14 cellular contexts compared by ENCODE assay signal in genomic region chr2:131014141-131014540, GRCh38.
DNase-seq lines count a peak whose midpoint lies in the region; ATAC-seq and TF ChIP-seq lines count a peak whose summit lies in the region.
"Had no signal": no experiment of that assay in that cellular context is flagged by ENCODE, and none has a peak within 500 bp of the region (broad histone marks: within the 10 kb centered on the region; RNA-seq: fewer than 3 reads in every experiment).

No MANE protein-coding gene starts in this region.

- no peak overlapping the region for H3K4me3 ChIP-seq in breast epithelium
- H3K4me3 ChIP-seq in lower lobe of right lung = no peak overlapping the region
- H3K4me3 ChIP-seq: A549 had no signal

- peaks cover 6% of the 10 kb centered on the region for H3K9me3 Mint-ChIP-seq in MCF 10A (ENCODE audit: unreplicated experiment)
- H3K9me3 Mint-ChIP-seq: H9 had no signal

- CTCF ChIA-PET in MCF 10A (lab: Yijun Ruan, JAX) = interaction anchor here (0.7 to 1.1 kb wide), 2 partner anchors 17 to 217 kb away, joined by 3 to 4 read pairs; no protein-coding TSS in a partner anchor

- POLR2A ChIA-PET in MCF 10A (lab: Yijun Ruan, JAX) = interaction anchor here (1.0 to 1.4 kb wide), 2 partner anchors 13 to 31 kb away, joined by 3 to 4 read pairs; no protein-coding TSS in a partner anchor

- no peaks in the 10 kb centered on the region for H3K27me3 Mint-ChIP-seq in MCF 10A (ENCODE audit: insufficient read depth, unreplicated experiment)

- H3K4me1 Mint-ChIP-seq in MCF 10A (ENCODE audit: insufficient read depth, unreplicated experiment) = peaks cover 48% of the 10 kb centered on the region

- peak; percentile 45 for DNase-seq in DMS 273 (lab: John Stamatoyannopoulos, UW; ENCODE audit: unreplicated experiment)
- no peak for DNase-seq in DMS 273 treated with DMSO at 0.1 percent for 48 hours (lab: John Stamatoyannopoulos, UW)
- DNase-seq in MCF 10A (ENCODE audit: unreplicated experiment) = peak; percentile 46
- DNase-seq in breast epithelium (ENCODE audit: low spot score in 2 of 2) = no peak
- DNase-seq in epithelial cell of prostate (ENCODE audit: low read depth, low spot score) = peak; percentile 48
- no peak for DNase-seq in lower lobe of right lung
- no peak for DNase-seq in HUDEP-2 (lab: John Stamatoyannopoulos, UW; ENCODE audit: unreplicated experiment in 76 of 76)
- DNase-seq: AML-193; CD4-positive, alpha-beta memory T cell; H9 had no signal

- H3K27ac ChIP-seq in breast epithelium (no peak overlapping the region), epithelial cell of prostate (peak overlapping the region; percentile 17), lower lobe of right lung (no peak overlapping the region)
- H3K27ac ChIP-seq: 22Rv1, C4-2B had no signal

- no peaks in the 10 kb centered on the region for H3K4me1 ChIP-seq in breast epithelium
- no peaks in the 10 kb centered on the region for H3K4me1 ChIP-seq in lower lobe of right lung

- no peak overlapping the region for H3K4me3 Mint-ChIP-seq in MCF 10A (ENCODE audit: unreplicated experiment)
- H3K4me3 Mint-ChIP-seq: CD4-positive, alpha-beta memory T cell; H9 had no signal

- no peaks in the 10 kb centered on the region for H3K9me3 ChIP-seq in breast epithelium
- H3K9me3 ChIP-seq in lower lobe of right lung = no peaks in the 10 kb centered on the region
- H3K9me3 ChIP-seq: A549 had no signal

- intact Hi-C loops in MCF 10A (cut with micrococcal nuclease) = loop anchor here (10.0 kb wide), 1 partner anchor 89 kb away; no protein-coding TSS in a partner anchor
- intact Hi-C loops in breast epithelium (cut with DNase I; ENCODE audit: low total_unique reads) = no loop called here
- intact Hi-C loops in lower lobe of right lung (cut with DNase I) = no loop called here

- TF ChIP-seq CTCF in MCF 10A (IDR thresholded peaks at IDR 0.05; ENCODE audit: unreplicated experiment) (no peak), breast epithelium (IDR thresholded peaks at IDR 0.05) (no peak), lower lobe of right lung (IDR thresholded peaks at IDR 0.05) (no peak)

- no peak for ATAC-seq in lower lobe of right lung
- no peak for ATAC-seq in HG02938 (IDR thresholded peaks at IDR 0.05; ENCODE audit: unreplicated experiment)
- ATAC-seq: A549 had no signal

- BruUV-seq in MCF 10A (replicated peaks; lab: Mats Ljungman, UMichigan) = no TSS peak

- TF ChIP-seq POLR2A in breast epithelium (IDR thresholded peaks at IDR 0.05) = no peak

- H3K27me3 ChIP-seq in breast epithelium (peaks cover 0 to 2% of the 10 kb centered on the region in 2 donors), lower lobe of right lung (ENCODE audit: low read depth) (peaks cover 4% of the 10 kb centered on the region)

- peaks cover 7% of the 10 kb centered on the region for H3K36me3 Mint-ChIP-seq in MCF 10A (ENCODE audit: insufficient read depth, unreplicated experiment)
- H3K36me3 Mint-ChIP-seq: CD4-positive, alpha-beta memory T cell had no signal

- peak overlapping the region; percentile 88 for H3K27ac Mint-ChIP-seq in MCF 10A (ENCODE audit: low read depth, unreplicated experiment)
- H3K27ac Mint-ChIP-seq: CD4-positive, alpha-beta memory T cell; H9 had no signal

- H3K36me3 ChIP-seq in breast epithelium = no peaks in the 10 kb centered on the region
- no peaks in the 10 kb centered on the region for H3K36me3 ChIP-seq in lower lobe of right lung

Comparison
In these comparisons a context has a peak if more than half of its experiments do, and no peak if none do; other contexts are left out.
1. DNase-seq: peak in DMS 273 (single experiment), MCF 10A (single experiment) and epithelial cell of prostate (single experiment); none in DMS 273 treated with DMSO at 0.1 percent for 48 hours (single experiment), breast epithelium (0 of 2), lower lobe of right lung (single experiment) and HUDEP-2 (0 of 76).